ENCODE assay signal across 5 cellular contexts in genomic region chr12:14319704-14320427, GRCh38. TPM values are rescaled to one million over a fixed set of nuclear protein-coding genes. Genes with fewer than 3 reads are reported as not detected.
DNase-seq lines count a peak whose midpoint lies in the region; ATAC-seq and TF ChIP-seq lines count a peak whose summit lies in the region.
"Not testable (repeated sequence)": the region's sequence is repeated elsewhere in the genome, so short reads cannot be mapped to it uniquely, and the experiment has no call there.

No MANE protein-coding gene starts in this region.

- not testable (repeated sequence) for BruUV-seq in PC-3 (replicated peaks; lab: Mats Ljungman, UMichigan)

- not testable (repeated sequence) for H3K9me3 ChIP-seq in PC-3 (ENCODE audit: low read length); neuronal stem cell (replicated peaks in 1 of 2; ENCODE audit: control insufficient read depth in 2 of 2, insufficient read depth in 1 of 2, low read depth in 1 of 2, low read length in 2 of 2); osteoblast (ENCODE audit: low read depth, low read length)

- ATAC-seq in PC-3, WTC11: not testable (repeated sequence)

- not testable (repeated sequence) for H2BK120ac ChIP-seq in neuronal stem cell (ENCODE audit: low read depth, low read length)

- not testable (repeated sequence) for H3F3A ChIP-seq in PC-3 (ENCODE audit: low read length, unreplicated experiment)

- not testable (repeated sequence) for H3K14ac ChIP-seq in neuronal stem cell (ENCODE audit: low read length)

- not testable (repeated sequence) for H2AK5ac ChIP-seq in neuronal stem cell (ENCODE audit: low read depth, low read length)

- peak; percentile 1 for DNase-seq in PC-3
- DNase-seq in WTC11 (ENCODE audit: low spot score); neuronal stem cell (ENCODE audit: low spot score): not testable (repeated sequence)
- peak; percentile 48 for DNase-seq in osteoblast (ENCODE audit: insufficient read length, low spot score, missing footprints)

- H3K4me1 ChIP-seq in PC-3 (ENCODE audit: insufficient read depth, low read length); neuronal stem cell (ENCODE audit: control insufficient read depth in 2 of 2, insufficient read depth in 1 of 2, low read depth in 1 of 2, low read length in 2 of 2); osteoblast (ENCODE audit: insufficient read depth, low read length): not testable (repeated sequence)

- CTCF ChIA-PET in PC-3 (lab: Charles Lee); WTC11 (lab: Charles Lee): not testable (repeated sequence)

- intact Hi-C loops in PC-3 (cut with micrococcal nuclease), result not testable (repeated sequence)

- not testable (repeated sequence) for H3K4ac ChIP-seq in neuronal stem cell (ENCODE audit: low read length)

- H4K91ac ChIP-seq in neuronal stem cell (ENCODE audit: low read depth, low read length, poor library complexity), result not testable (repeated sequence)

- not testable (repeated sequence) for H2BK15ac ChIP-seq in neuronal stem cell (ENCODE audit: low read length)

- not testable (repeated sequence) for H3K4me1 Mint-ChIP-seq in WTC11

- not testable (repeated sequence) for H3K27me3 ChIP-seq in PC-3 (ENCODE audit: low read length); neuronal stem cell (ENCODE audit: control insufficient read depth in 3 of 3, insufficient read depth in 3 of 3, low read depth in 1 of 3, low read length in 3 of 3); osteoblast (ENCODE audit: insufficient read depth, low read length)

- not testable (repeated sequence) for H2BK5ac ChIP-seq in neuronal stem cell (ENCODE audit: low read length)

- not testable (repeated sequence) for H3K27ac Mint-ChIP-seq in WTC11

- TF ChIP-seq CTCF in PC-3 (conservative IDR thresholded peaks at IDR 0.05; ENCODE audit: low read depth, low read length); VCaP (conservative IDR thresholded peaks at IDR 0.05); WTC11 (IDR thresholded peaks at IDR 0.05); osteoblast (IDR thresholded peaks at IDR 0.05; ENCODE audit: extremely low read depth, low read depth, low read length): not testable (repeated sequence)

- not testable (repeated sequence) for H3K27ac ChIP-seq in PC-3 (ENCODE audit: low read length); neuronal stem cell (replicated peaks; ENCODE audit: low read length); osteoblast (ENCODE audit: low read depth, low read length)
- peak overlapping the region; percentile 59 for H3K27ac ChIP-seq in VCaP

- H3K9ac ChIP-seq in PC-3 (ENCODE audit: low read length); neuronal stem cell (ENCODE audit: low read depth, low read length, poor library complexity): not testable (repeated sequence)

- not testable (repeated sequence) for H4K8ac ChIP-seq in neuronal stem cell (ENCODE audit: low read depth, low read length)

- H3K4me3 ChIP-seq in PC-3 (ENCODE audit: low read length); neuronal stem cell (ENCODE audit: low read length in 2 of 2); osteoblast (ENCODE audit: insufficient read depth, low read length): not testable (repeated sequence)

- not testable (repeated sequence) for H3K27me3 Mint-ChIP-seq in WTC11 (ENCODE audit: low read depth)

- WGBS in neuronal stem cell (ENCODE audit: extremely low coverage in 2 of 2, insufficient read length in 2 of 2, insufficient replicate concordance in 1 of 2), 2 donors, result no CpG with 5 or more reads among the region's 38 CpGs

- H3K18ac ChIP-seq in neuronal stem cell (ENCODE audit: low read length), result peak overlapping the region; percentile 28

- H3K23ac ChIP-seq in neuronal stem cell (ENCODE audit: low read depth, low read length, poor library complexity), result not testable (repeated sequence)

- not testable (repeated sequence) for H3K9me3 Mint-ChIP-seq in WTC11

- H2AFZ ChIP-seq in PC-3 (ENCODE audit: low read length); neuronal stem cell (ENCODE audit: low read length); osteoblast (ENCODE audit: low read length): not testable (repeated sequence)

- H2BK12ac ChIP-seq in neuronal stem cell (ENCODE audit: low read length), result not testable (repeated sequence)

- POLR2A ChIA-PET in PC-3 (lab: Charles Lee; ENCODE audit: unreplicated experiment); WTC11 (lab: Charles Lee): not testable (repeated sequence)

- H3K4me3 Mint-ChIP-seq in WTC11, result not testable (repeated sequence)

- H4K20me1 ChIP-seq in PC-3 (ENCODE audit: low read length); osteoblast (ENCODE audit: insufficient read depth, low read length): not testable (repeated sequence)

- H3K79me1 ChIP-seq in neuronal stem cell (ENCODE audit: low read depth, low read length), result not testable (repeated sequence)

- H3K36me3 Mint-ChIP-seq in WTC11, result not testable (repeated sequence)

- H3K9me2 ChIP-seq in PC-3 (replicated peaks; ENCODE audit: low read length), result not testable (repeated sequence)

- not testable (repeated sequence) for H3K36me3 ChIP-seq in PC-3 (ENCODE audit: low read depth, low read length); neuronal stem cell (replicated peaks in 1 of 2; ENCODE audit: control insufficient read depth in 2 of 2, insufficient read depth in 2 of 2, low read length in 2 of 2); osteoblast (ENCODE audit: insufficient read depth, low read length)

- H3K79me2 ChIP-seq in PC-3 (ENCODE audit: low read length); osteoblast (ENCODE audit: insufficient read depth, low read length): not testable (repeated sequence)

- H3K4me2 ChIP-seq in PC-3 (ENCODE audit: low read length); neuronal stem cell (ENCODE audit: insufficient read depth, low read length, poor library complexity, severe bottlenecking); osteoblast (ENCODE audit: insufficient read depth, low read length): not testable (repeated sequence)

TF ChIP-seq in WTC11, 78 proteins besides CTCF, POLR2A, EP300 and RAD21:
- TF ChIP-seq ZNF121 (CRISPR knock-in tag; IDR thresholded peaks at IDR 0.05), result peak; percentile 91

RNA-seq across cellular contexts. Expression of gene ATF7IP, which starts 45.6 kb away (rescaled TPM):
- total RNA-seq in PC-3 (2014; rRNA removed) (12.5 and 16.9 TPM in 2 replicates), WTC11 (2021) (141 to 169 TPM (median 167 TPM) in 3 replicates), osteoblast (29.3 and 32.7 TPM in 2 replicates)
- 55.9 TPM for polyA plus RNA-seq in neuronal stem cell (2013, experiment 1 of 2)
- 58.8 TPM for polyA plus RNA-seq in neuronal stem cell (2013, experiment 2 of 2)
